ENCODE assay signal across 8 cellular contexts in the genomic region with DNA sequence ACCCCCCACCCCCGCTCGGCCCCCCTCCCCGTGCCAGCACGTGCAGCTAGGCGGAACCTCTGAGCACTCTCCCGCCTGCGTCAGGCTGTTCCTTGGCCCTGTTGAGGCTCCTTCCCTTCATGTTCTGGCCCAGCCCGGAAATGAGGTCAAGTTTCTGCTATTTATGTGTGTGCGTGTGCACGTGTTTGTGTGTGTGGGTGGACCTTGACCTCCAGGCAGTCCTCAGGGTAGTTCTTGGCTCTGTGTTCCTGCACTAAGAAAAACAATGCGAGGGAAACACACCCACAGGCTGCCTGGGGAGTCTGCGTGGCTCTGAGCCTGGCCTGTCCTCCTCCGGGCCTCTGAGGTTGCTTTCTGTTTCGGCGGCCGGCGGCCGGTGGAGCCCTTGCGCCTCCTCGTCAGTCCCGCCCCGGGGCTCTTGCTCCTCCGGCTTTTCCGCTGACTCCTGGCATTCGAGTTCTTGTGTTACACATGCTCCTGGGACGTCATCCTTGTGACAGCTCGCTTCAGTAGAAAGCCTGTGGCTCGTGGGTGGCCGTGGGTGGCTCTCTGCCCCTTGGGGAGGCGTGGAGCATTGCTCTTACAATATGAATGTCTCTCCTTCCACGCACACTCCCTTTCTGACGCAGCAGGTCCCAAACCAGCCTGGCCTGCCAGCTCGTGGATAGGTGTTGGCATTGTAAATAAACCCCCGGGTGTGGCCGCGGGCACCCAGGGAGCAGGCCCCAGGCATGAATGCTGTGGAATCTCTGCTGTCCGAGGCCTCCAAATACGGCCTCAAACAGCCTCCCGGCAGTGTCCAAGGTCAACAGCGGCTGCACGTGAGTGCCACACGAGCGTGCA. TPM values are rescaled to one million over a fixed set of nuclear protein-coding genes. Genes with fewer than 3 reads are reported as not detected.
DNase-seq lines count a peak whose midpoint lies in the region; ATAC-seq and TF ChIP-seq lines count a peak whose summit lies in the region.

No MANE protein-coding gene starts in this region.

- no peaks in the 10 kb centered on the region for H3K9me3 ChIP-seq in effector memory CD4-positive, alpha-beta T cell (ENCODE audit: control insufficient read depth, low read length)

- POLR2A ChIA-PET in activated CD4-positive, alpha-beta memory T cell treated with anti-CD3 and anti-CD28 coated beads for 36 hours (lab: Charles Lee), result interaction anchor here (1.0 to 2.6 kb wide), 5 partner anchors 10 to 142 kb away, joined by 3 to 21 read pairs (median 3); partner anchors contain the start of gene SLCO4A1

- peak overlapping the region; percentile 88 for H3K27ac ChIP-seq in effector memory CD4-positive, alpha-beta T cell (ENCODE audit: insufficient read depth, low read length, poor library complexity, severe bottlenecking)

- peak overlapping the region; percentile 49 for H3K4me3 ChIP-seq in effector memory CD4-positive, alpha-beta T cell (ENCODE audit: insufficient read depth, low read depth, low read length, poor library complexity, severe bottlenecking)

- intact Hi-C loops in activated CD4-positive, alpha-beta memory T cell treated with anti-CD3 and anti-CD28 coated beads for 36 hours (cut with micrococcal nuclease), result loop anchor here (1.0 to 5.0 kb wide), 2 partner anchors 35 to 150 kb away; no protein-coding TSS in a partner anchor

- peaks cover 29% of the 10 kb centered on the region for H3K4me1 Mint-ChIP-seq in activated CD4-positive, alpha-beta memory T cell treated with anti-CD3 and anti-CD28 coated beads for 36 hours (ENCODE audit: low read depth)

- DNase-seq in ELF-1 (ENCODE audit: low read depth, low spot score) (peak; percentile 87), medulla oblongata (ENCODE audit: extremely low spot score) (peak; percentile 87), NCI-H146 treated with DMSO at 0.1 percent for 48 hours (lab: John Stamatoyannopoulos, UW; ENCODE audit: unreplicated experiment) (no peak)
- DNase-seq in activated CD4-positive, alpha-beta memory T cell treated with anti-CD3 and anti-CD28 coated beads for 36 hours, result peak; percentile 80
- DNase-seq in effector memory CD4-positive, alpha-beta T cell, result peak; percentile 37 to 59 (median 56)
- peak; percentile 18 to 48 (median 31) for DNase-seq in stimulated activated CD4-positive, alpha-beta T cell treated with anti-CD3 and anti-CD28 coated beads, TNF-alpha, amount 100 ng/mL, for 4 hours (ENCODE audit: low read depth in 3 of 3)

- TF ChIP-seq EP300 in Ishikawa (IDR thresholded peaks at IDR 0.05; ENCODE audit: borderline replicate concordance), result peak; percentile 48; the same call in 1 of the 2 replicates

- no peaks in the 10 kb centered on the region for H3K27me3 Mint-ChIP-seq in activated CD4-positive, alpha-beta memory T cell treated with anti-CD3 and anti-CD28 coated beads for 36 hours

- H3K4me3 Mint-ChIP-seq in activated CD4-positive, alpha-beta memory T cell treated with anti-CD3 and anti-CD28 coated beads for 36 hours, result peak overlapping the region; percentile 63

- H3K36me3 ChIP-seq in effector memory CD4-positive, alpha-beta T cell (ENCODE audit: control insufficient read depth, insufficient read depth, low read length), result no peaks in the 10 kb centered on the region

- peaks cover 9% of the 10 kb centered on the region for H3K36me3 Mint-ChIP-seq in activated CD4-positive, alpha-beta memory T cell treated with anti-CD3 and anti-CD28 coated beads for 36 hours

- H3K9me3 Mint-ChIP-seq in activated CD4-positive, alpha-beta memory T cell treated with anti-CD3 and anti-CD28 coated beads for 36 hours, result no peaks in the 10 kb centered on the region

- CTCF ChIA-PET in activated CD4-positive, alpha-beta memory T cell treated with anti-CD3 and anti-CD28 coated beads for 36 hours (lab: Charles Lee), result interaction anchor here (0.8 to 2.1 kb wide), 8 partner anchors 10 to 243 kb away, joined by 3 to 9 read pairs (median 5); partner anchors contain the start of genes MRGBP and SLCO4A1

- peak; percentile 47 for ATAC-seq in GM21619 (IDR thresholded peaks at IDR 0.05; ENCODE audit: unreplicated experiment)

- H3K27me3 ChIP-seq in effector memory CD4-positive, alpha-beta T cell (replicated peaks; ENCODE audit: control insufficient read depth, insufficient read depth, low read length, poor library complexity, severe bottlenecking), result no peaks in the 10 kb centered on the region

- H3K27ac Mint-ChIP-seq in activated CD4-positive, alpha-beta memory T cell treated with anti-CD3 and anti-CD28 coated beads for 36 hours, result peak overlapping the region; percentile 84

- peaks cover 23% of the 10 kb centered on the region for H3K4me1 ChIP-seq in effector memory CD4-positive, alpha-beta T cell (ENCODE audit: control insufficient read depth, insufficient read depth, low read length, poor library complexity, severe bottlenecking)

- peak; percentile 9; the same call in 1 of the 2 replicates for TF ChIP-seq RAD21 in Ishikawa (IDR thresholded peaks at IDR 0.05; ENCODE audit: low read depth)

TF ChIP-seq in Ishikawa, 13 proteins besides CTCF, POLR2A, EP300 and RAD21:
- no peak for TF ChIP-seq ZBTB7A (IDR thresholded peaks at IDR 0.05; ENCODE audit: low read depth)
- no peak for TF ChIP-seq CEBPB (IDR thresholded peaks at IDR 0.05)
- TF ChIP-seq, protein P1, sequence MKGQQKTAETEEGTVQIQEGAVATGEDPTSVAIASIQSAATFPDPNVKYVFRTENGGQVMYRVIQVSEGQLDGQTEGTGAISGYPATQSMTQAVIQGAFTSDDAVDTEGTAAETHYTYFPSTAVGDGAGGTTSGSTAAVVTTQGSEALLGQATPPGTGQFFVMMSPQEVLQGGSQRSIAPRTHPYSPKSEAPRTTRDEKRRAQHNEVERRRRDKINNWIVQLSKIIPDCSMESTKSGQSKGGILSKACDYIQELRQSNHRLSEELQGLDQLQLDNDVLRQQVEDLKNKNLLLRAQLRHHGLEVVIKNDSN (IDR thresholded peaks at IDR 0.05), result peak; percentile 73
- TF ChIP-seq TEAD4 (IDR thresholded peaks at IDR 0.05), result peak; percentile 75
- TF ChIP-seq, protein P2, sequence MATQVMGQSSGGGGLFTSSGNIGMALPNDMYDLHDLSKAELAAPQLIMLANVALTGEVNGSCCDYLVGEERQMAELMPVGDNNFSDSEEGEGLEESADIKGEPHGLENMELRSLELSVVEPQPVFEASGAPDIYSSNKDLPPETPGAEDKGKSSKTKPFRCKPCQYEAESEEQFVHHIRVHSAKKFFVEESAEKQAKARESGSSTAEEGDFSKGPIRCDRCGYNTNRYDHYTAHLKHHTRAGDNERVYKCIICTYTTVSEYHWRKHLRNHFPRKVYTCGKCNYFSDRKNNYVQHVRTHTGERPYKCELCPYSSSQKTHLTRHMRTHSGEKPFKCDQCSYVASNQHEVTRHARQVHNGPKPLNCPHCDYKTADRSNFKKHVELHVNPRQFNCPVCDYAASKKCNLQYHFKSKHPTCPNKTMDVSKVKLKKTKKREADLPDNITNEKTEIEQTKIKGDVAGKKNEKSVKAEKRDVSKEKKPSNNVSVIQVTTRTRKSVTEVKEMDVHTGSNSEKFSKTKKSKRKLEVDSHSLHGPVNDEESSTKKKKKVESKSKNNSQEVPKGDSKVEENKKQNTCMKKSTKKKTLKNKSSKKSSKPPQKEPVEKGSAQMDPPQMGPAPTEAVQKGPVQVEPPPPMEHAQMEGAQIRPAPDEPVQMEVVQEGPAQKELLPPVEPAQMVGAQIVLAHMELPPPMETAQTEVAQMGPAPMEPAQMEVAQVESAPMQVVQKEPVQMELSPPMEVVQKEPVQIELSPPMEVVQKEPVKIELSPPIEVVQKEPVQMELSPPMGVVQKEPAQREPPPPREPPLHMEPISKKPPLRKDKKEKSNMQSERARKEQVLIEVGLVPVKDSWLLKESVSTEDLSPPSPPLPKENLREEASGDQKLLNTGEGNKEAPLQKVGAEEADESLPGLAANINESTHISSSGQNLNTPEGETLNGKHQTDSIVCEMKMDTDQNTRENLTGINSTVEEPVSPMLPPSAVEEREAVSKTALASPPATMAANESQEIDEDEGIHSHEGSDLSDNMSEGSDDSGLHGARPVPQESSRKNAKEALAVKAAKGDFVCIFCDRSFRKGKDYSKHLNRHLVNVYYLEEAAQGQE (IDR thresholded peaks at IDR 0.05; ENCODE audit: low read depth), result no peak
- TF ChIP-seq YY1 (IDR thresholded peaks at IDR 0.05; ENCODE audit: low read depth), result peak; percentile 39; the same call in 1 of the 2 replicates
- TF ChIP-seq FOXM1 (IDR thresholded peaks at IDR 0.05; ENCODE audit: borderline replicate concordance, low read depth), result no peak
- TF ChIP-seq NFIC (IDR thresholded peaks at IDR 0.05), result peak; percentile 70; the same call in 1 of the 2 replicates
- TF ChIP-seq CREB1 (IDR thresholded peaks at IDR 0.05; ENCODE audit: low read depth), result peak; percentile 73
- TF ChIP-seq TAF1 (IDR thresholded peaks at IDR 0.05; ENCODE audit: low read depth), result no peak; the same call in 1 of the 2 replicates
- TF ChIP-seq, protein P3, sequence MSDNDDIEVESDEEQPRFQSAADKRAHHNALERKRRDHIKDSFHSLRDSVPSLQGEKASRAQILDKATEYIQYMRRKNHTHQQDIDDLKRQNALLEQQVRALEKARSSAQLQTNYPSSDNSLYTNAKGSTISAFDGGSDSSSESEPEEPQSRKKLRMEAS (IDR thresholded peaks at IDR 0.05), result peak; percentile 98
- peak; percentile 6 for TF ChIP-seq TCF12 (IDR thresholded peaks at IDR 0.05; ENCODE audit: low read depth)
- TF ChIP-seq EGR1 (IDR thresholded peaks at IDR 0.05), result peak; percentile 96

RNA-seq across cellular contexts. Expression of gene SLCO4A1, which starts 10.0 kb away (rescaled TPM):
- total RNA-seq in activated CD4-positive, alpha-beta memory T cell treated with anti-CD3 and anti-CD28 coated beads for 36 hours, result 10 to 100 TPM; 29.6 to 30.7 TPM

RNA-seq across cellular contexts. Expression of gene NTSR1, which starts 56.4 kb away (rescaled TPM):
- not detected for total RNA-seq in activated CD4-positive, alpha-beta memory T cell treated with anti-CD3 and anti-CD28 coated beads for 36 hours
